13 cellular contexts compared by ENCODE assay signal in the genomic region with DNA sequence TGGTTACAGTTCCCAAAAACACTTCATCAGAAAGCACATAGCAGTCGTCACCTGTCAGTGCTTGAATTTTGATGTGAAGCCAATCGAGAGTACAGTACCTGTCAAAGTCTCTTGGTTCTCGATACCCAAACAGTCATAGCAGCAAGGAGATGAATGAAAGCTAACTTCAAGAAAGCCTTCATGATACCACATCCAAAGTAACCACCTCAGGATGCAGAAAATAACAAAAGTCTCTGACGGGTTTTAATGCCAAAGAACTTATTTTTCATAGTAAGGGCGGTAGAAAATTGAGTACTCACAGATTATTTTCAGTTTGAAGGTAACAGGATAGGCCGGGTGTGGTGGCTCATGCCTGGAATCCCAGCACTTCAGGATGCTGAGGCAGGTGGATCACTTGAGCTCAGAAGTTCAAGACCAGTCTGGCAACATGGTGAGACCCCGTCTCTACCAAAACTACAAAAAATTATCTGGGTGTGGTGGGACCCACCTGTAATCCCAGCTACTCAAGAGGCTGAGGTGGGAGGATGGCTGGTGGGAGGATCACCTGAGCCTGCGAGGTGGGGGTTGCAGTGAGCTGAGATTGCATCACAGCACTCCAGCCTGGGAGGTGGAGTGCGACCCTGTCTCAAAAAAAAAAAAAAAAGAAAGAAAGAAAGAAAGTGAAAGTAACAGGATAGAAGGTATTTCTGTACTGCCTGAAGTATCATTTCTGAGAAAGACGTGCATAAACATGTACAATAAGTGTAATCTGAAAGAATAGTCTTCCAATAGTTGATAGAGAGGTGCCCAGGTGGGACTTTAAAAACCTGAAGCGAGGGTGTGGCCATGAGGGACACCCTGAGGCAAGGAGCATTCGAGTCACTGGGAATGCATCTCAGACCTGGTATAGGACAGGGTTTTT. TPM values are rescaled to one million over a fixed set of nuclear protein-coding genes. Genes with fewer than 3 reads are reported as not detected.
A peak's percentile ranks its signal among the peaks of the same experiment; 100 is the strongest.
DNase-seq lines count a peak whose midpoint lies in the region; ATAC-seq and TF ChIP-seq lines count a peak whose summit lies in the region.
"Had no signal": no experiment of that assay in that cellular context is flagged by ENCODE, and none has a peak within 500 bp of the region (broad histone marks: within the 10 kb centered on the region; RNA-seq: fewer than 3 reads in every experiment).

No MANE protein-coding gene starts in this region.

- intact Hi-C loops in CD4-positive, alpha-beta memory T cell (cut with micrococcal nuclease) = loop anchor here (1.0 kb wide), 2 partner anchors 16 to 20 kb away; partner anchors contain the start of gene SRSF2

- H2AFZ ChIP-seq in OCI-LY3 (ENCODE audit: low read depth, low read length) = no peak overlapping the region

- H3K36me3 Mint-ChIP-seq in CD4-positive, alpha-beta memory T cell = peaks cover 21 to 28% of the 10 kb centered on the region in 2 donors

- H3K4me3 Mint-ChIP-seq in CD4-positive, alpha-beta memory T cell = peak overlapping the region; percentile 87 to 93 (median 91)

- POLR2A ChIA-PET in CD4-positive, alpha-beta memory T cell (lab: Charles Lee; ENCODE audit: partially characterized antibody) = interaction anchor here (0.6 to 2.5 kb wide), 5 partner anchors 15 to 27 kb away, joined by 3 to 62 read pairs (median 14); partner anchors contain the start of genes JMJD6, METTL23, MFSD11 and SRSF2

- no peak for ATAC-seq in HG02973 (IDR thresholded peaks at IDR 0.05; ENCODE audit: unreplicated experiment)
- no peak for ATAC-seq in HG02763 (IDR thresholded peaks at IDR 0.05; ENCODE audit: unreplicated experiment)

- CTCF ChIA-PET in CD4-positive, alpha-beta memory T cell (lab: Charles Lee; ENCODE audit: partially characterized antibody) = interaction anchor here (0.7 to 1.7 kb wide), 4 partner anchors 19 to 892 kb away, joined by 3 to 5 read pairs (median 4); no protein-coding TSS in a partner anchor

- no peak overlapping the region for H3K9ac ChIP-seq in OCI-LY3 (ENCODE audit: low read length)

- DNase-seq in CD4-positive, alpha-beta memory T cell = peak; percentile 65 to 82 (median 73)
- peak; percentile 38 for DNase-seq in activated naive CD4-positive, alpha-beta T cell treated with anti-CD3 and anti-CD28 coated beads, Interleukin-2, amount 50 U/mL, for 16 hours
- no peak for DNase-seq in nucleus accumbens (lab: John Stamatoyannopoulos, UW)
- no peak for DNase-seq in anterior cingulate cortex (lab: John Stamatoyannopoulos, UW)
- DNase-seq: brain microvascular endothelial cell, C1 segment of cervical spinal cord, NCI-H1092, NCI-H748 treated with DMSO at 0.1 percent for 48 hours had no signal

- H3K4me2 ChIP-seq in OCI-LY3 (ENCODE audit: low read length) = peak overlapping the region; percentile 54
- H3K4me2 ChIP-seq: smooth muscle cell had no signal

- peak overlapping the region; percentile 46 to 62 for H3K4me3 ChIP-seq in CD4-positive, alpha-beta memory T cell (ENCODE audit: low read length in 2 of 2)
- no peak overlapping the region for H3K4me3 ChIP-seq in OCI-LY3 (ENCODE audit: low read length)
- H3K4me3 ChIP-seq in mononuclear cell (ENCODE audit: low read length) = peak overlapping the region; percentile 24
- H3K4me3 ChIP-seq: smooth muscle cell had no signal

- H4K20me1 ChIP-seq in OCI-LY3 (ENCODE audit: insufficient read depth, low read length) = no peaks in the 10 kb centered on the region

- H3K4me1 ChIP-seq in CD4-positive, alpha-beta memory T cell (ENCODE audit: insufficient read depth, low read length) = peaks cover 36% of the 10 kb centered on the region
- H3K4me1 ChIP-seq in OCI-LY3 (ENCODE audit: low read length) = peaks cover 14% of the 10 kb centered on the region
- H3K4me1 ChIP-seq in mononuclear cell (ENCODE audit: insufficient read depth, low read length) = peaks cover 4% of the 10 kb centered on the region

- no peaks in the 10 kb centered on the region for H3K27me3 Mint-ChIP-seq in CD4-positive, alpha-beta memory T cell

- H3K4me1 Mint-ChIP-seq in CD4-positive, alpha-beta memory T cell = peaks cover 23 to 33% (median 27%) of the 10 kb centered on the region in 4 donors

- no peak for TF ChIP-seq CTCF in OCI-LY3 (IDR thresholded peaks at IDR 0.05; ENCODE audit: low read depth, low read length)

- H3K9me3 Mint-ChIP-seq in CD4-positive, alpha-beta memory T cell = no peaks in the 10 kb centered on the region

- no peaks in the 10 kb centered on the region for H3K79me2 ChIP-seq in OCI-LY3 (ENCODE audit: low read length)

- peak overlapping the region; percentile 95 to 99 (median 97) for H3K27ac Mint-ChIP-seq in CD4-positive, alpha-beta memory T cell

- H3K27me3 ChIP-seq in CD4-positive, alpha-beta memory T cell (ENCODE audit: insufficient read depth, low read length) = no peaks in the 10 kb centered on the region
- no peaks in the 10 kb centered on the region for H3K27me3 ChIP-seq in OCI-LY3 (ENCODE audit: low read depth, low read length)
- no peaks in the 10 kb centered on the region for H3K27me3 ChIP-seq in mononuclear cell (ENCODE audit: insufficient read depth, low read length)
- H3K27me3 ChIP-seq: brain microvascular endothelial cell had no signal

- peak overlapping the region; percentile 69 for H3K27ac ChIP-seq in CD4-positive, alpha-beta memory T cell (ENCODE audit: low read depth, low read length)
- H3K27ac ChIP-seq in OCI-LY3 (ENCODE audit: low read length) = no peak overlapping the region
- H3K27ac ChIP-seq: brain microvascular endothelial cell had no signal

- H3K36me3 ChIP-seq in CD4-positive, alpha-beta memory T cell (ENCODE audit: insufficient read depth, low read length) = peaks cover 7% of the 10 kb centered on the region
- no peaks in the 10 kb centered on the region for H3K36me3 ChIP-seq in OCI-LY3 (replicated peaks; ENCODE audit: low read depth, low read length)

- H3K9me3 ChIP-seq in CD4-positive, alpha-beta memory T cell (ENCODE audit: control insufficient read depth in 1 of 2, low read length in 2 of 2) = no peaks in the 10 kb centered on the region
- H3K9me3 ChIP-seq in OCI-LY3 (ENCODE audit: insufficient read depth, low read length) = no peaks in the 10 kb centered on the region
- no peaks in the 10 kb centered on the region for H3K9me3 ChIP-seq in mononuclear cell (ENCODE audit: low read depth, low read length)

RNA-seq across cellular contexts. Expression of gene MFSD11, which starts 15.4 kb away (rescaled TPM):
- 10 to 100 TPM; 32.7 to 37.8 TPM for total RNA-seq in CD4-positive, alpha-beta memory T cell
- polyA plus RNA-seq in CD4-positive, alpha-beta memory T cell = 10 to 100 TPM; 23.1 to 34.7 TPM
- 28.2 TPM for total RNA-seq in mononuclear cell

RNA-seq across cellular contexts. Expression of gene SRSF2, which starts 16.2 kb away (rescaled TPM):
- total RNA-seq in CD4-positive, alpha-beta memory T cell = 100 to 1,000 TPM; 327 to 330 TPM
- 100 to 1,000 TPM in 1 of 2 donors, 10 to 100 TPM in 1; 67.6 to 111 TPM for polyA plus RNA-seq in CD4-positive, alpha-beta memory T cell
- 288 TPM for total RNA-seq in mononuclear cell

RNA-seq across cellular contexts. Expression of gene METTL23, which starts 26.7 kb away (rescaled TPM):
- 10 to 100 TPM; 75.5 to 81.4 TPM for total RNA-seq in CD4-positive, alpha-beta memory T cell
- polyA plus RNA-seq in CD4-positive, alpha-beta memory T cell = 100 to 1,000 TPM; 134 to 156 TPM
- total RNA-seq in mononuclear cell = 26.3 TPM

RNA-seq across cellular contexts. Expression of gene JMJD6, which starts 26.9 kb away (rescaled TPM):
- total RNA-seq in CD4-positive, alpha-beta memory T cell = 10 to 100 TPM; 59.4 to 62.1 TPM
- polyA plus RNA-seq in CD4-positive, alpha-beta memory T cell = 10 to 100 TPM; 22.1 to 40.7 TPM
- 48.5 TPM for total RNA-seq in mononuclear cell

RNA-seq across cellular contexts. Expression of gene MXRA7, which starts 42.5 kb away (rescaled TPM):
- total RNA-seq in CD4-positive, alpha-beta memory T cell = 1 to 10 TPM; 6.3 to 9.2 TPM
- polyA plus RNA-seq in CD4-positive, alpha-beta memory T cell = 10 to 100 TPM in 1 of 2 donors, 1 to 10 TPM in 1; 5.3 to 15.0 TPM
- 10.3 TPM for total RNA-seq in mononuclear cell

Comparison
In these comparisons a context has a peak if more than half of its experiments do, and no peak if none do; other contexts are left out.
1. DNase-seq: peak in CD4-positive, alpha-beta memory T cell (5 of 5) and activated naive CD4-positive, alpha-beta T cell treated with anti-CD3 and anti-CD28 coated beads, Interleukin-2, amount 50 U/mL, for 16 hours (single experiment); none in nucleus accumbens (0 of 56) and anterior cingulate cortex (0 of 58).